Comparison of ENCODE assay signal across 1 cellular context in the genomic region with DNA sequence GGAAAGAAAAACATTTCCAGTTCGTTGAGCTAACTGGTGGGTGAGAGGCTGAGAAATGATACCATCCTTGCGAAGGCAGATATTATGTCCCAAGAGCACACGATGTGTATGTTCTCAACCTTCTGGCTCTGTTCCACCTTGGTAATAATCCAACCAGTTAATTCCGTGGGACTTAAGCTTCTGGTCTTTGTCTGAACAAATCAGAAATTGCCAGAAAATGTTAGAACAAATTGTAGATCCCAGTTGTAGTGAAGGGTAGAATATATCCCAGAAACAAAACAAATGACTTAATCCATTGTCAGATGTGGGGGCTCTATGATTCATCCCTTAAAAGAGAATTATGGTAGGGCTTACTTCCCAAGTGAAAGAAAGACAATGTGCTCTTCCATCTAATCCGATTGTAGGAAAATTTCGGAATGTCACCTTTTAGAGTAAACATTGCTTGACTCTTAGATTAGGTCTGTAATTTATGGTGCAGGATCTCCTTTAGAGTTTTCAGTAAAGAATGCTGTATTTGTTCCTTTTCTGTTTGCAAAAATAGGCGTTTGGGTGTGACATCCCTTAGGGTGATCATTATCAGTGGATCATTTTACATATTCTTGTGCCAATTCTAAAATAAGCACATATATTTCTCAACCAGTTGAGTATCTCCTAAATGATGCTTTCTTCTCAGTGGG.
A peak's percentile ranks its signal among the peaks of the same experiment; 100 is the strongest.
TF ChIP-seq lines count a peak whose summit lies in the region.

No MANE protein-coding gene starts in this region.

TF ChIP-seq in GM12878, 131 proteins besides CTCF, POLR2A, EP300 and RAD21 (continued from another document):
- TF ChIP-seq, protein P1, sequence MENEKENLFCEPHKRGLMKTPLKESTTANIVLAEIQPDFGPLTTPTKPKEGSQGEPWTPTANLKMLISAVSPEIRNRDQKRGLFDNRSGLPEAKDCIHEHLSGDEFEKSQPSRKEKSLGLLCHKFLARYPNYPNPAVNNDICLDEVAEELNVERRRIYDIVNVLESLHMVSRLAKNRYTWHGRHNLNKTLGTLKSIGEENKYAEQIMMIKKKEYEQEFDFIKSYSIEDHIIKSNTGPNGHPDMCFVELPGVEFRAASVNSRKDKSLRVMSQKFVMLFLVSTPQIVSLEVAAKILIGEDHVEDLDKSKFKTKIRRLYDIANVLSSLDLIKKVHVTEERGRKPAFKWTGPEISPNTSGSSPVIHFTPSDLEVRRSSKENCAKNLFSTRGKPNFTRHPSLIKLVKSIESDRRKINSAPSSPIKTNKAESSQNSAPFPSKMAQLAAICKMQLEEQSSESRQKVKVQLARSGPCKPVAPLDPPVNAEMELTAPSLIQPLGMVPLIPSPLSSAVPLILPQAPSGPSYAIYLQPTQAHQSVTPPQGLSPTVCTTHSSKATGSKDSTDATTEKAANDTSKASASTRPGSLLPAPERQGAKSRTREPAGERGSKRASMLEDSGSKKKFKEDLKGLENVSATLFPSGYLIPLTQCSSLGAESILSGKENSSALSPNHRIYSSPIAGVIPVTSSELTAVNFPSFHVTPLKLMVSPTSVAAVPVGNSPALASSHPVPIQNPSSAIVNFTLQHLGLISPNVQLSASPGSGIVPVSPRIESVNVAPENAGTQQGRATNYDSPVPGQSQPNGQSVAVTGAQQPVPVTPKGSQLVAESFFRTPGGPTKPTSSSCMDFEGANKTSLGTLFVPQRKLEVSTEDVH (IDR thresholded peaks at IDR 0.05; ENCODE audit: low read depth, partially characterized antibody): no peak
- TF ChIP-seq ETV6 (conservative IDR thresholded peaks at IDR 0.05 in 1 of 2, IDR thresholded peaks at IDR 0.05 in 1 of 2; ENCODE audit: borderline replicate concordance in 1 of 2, low read depth in 1 of 2) (0 out of 4 replicates have a peak, but pooled peaks of 1 of the 2 experiments have one; percentile 53), MYB (IDR thresholded peaks at IDR 0.05; ENCODE audit: borderline replicate concordance, low read depth, low read length) (no peak), KDM1A (IDR thresholded peaks at IDR 0.05; ENCODE audit: borderline replicate concordance) (no peak), ZNF217 (IDR thresholded peaks at IDR 0.05) (no peak), SUPT20H (IDR thresholded peaks at IDR 0.05; ENCODE audit: borderline replicate concordance, control insufficient read depth, low read depth, low read length) (no peak), MTA3 (IDR thresholded peaks at IDR 0.05; ENCODE audit: borderline replicate concordance, low read length) (no peak), ZZZ3 (IDR thresholded peaks at IDR 0.05; ENCODE audit: control insufficient read depth, insufficient read length, low read depth) (no peak), NR2C1 (IDR thresholded peaks at IDR 0.05) (no peak), BACH1 (IDR thresholded peaks at IDR 0.05; ENCODE audit: borderline replicate concordance) (no peak)
- TF ChIP-seq, protein P2, sequence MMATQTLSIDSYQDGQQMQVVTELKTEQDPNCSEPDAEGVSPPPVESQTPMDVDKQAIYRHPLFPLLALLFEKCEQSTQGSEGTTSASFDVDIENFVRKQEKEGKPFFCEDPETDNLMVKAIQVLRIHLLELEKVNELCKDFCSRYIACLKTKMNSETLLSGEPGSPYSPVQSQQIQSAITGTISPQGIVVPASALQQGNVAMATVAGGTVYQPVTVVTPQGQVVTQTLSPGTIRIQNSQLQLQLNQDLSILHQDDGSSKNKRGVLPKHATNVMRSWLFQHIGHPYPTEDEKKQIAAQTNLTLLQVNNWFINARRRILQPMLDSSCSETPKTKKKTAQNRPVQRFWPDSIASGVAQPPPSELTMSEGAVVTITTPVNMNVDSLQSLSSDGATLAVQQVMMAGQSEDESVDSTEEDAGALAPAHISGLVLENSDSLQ (IDR thresholded peaks at IDR 0.05): peak; percentile 5; the same call in 1 of the 2 replicates
- TF ChIP-seq, protein P3, sequence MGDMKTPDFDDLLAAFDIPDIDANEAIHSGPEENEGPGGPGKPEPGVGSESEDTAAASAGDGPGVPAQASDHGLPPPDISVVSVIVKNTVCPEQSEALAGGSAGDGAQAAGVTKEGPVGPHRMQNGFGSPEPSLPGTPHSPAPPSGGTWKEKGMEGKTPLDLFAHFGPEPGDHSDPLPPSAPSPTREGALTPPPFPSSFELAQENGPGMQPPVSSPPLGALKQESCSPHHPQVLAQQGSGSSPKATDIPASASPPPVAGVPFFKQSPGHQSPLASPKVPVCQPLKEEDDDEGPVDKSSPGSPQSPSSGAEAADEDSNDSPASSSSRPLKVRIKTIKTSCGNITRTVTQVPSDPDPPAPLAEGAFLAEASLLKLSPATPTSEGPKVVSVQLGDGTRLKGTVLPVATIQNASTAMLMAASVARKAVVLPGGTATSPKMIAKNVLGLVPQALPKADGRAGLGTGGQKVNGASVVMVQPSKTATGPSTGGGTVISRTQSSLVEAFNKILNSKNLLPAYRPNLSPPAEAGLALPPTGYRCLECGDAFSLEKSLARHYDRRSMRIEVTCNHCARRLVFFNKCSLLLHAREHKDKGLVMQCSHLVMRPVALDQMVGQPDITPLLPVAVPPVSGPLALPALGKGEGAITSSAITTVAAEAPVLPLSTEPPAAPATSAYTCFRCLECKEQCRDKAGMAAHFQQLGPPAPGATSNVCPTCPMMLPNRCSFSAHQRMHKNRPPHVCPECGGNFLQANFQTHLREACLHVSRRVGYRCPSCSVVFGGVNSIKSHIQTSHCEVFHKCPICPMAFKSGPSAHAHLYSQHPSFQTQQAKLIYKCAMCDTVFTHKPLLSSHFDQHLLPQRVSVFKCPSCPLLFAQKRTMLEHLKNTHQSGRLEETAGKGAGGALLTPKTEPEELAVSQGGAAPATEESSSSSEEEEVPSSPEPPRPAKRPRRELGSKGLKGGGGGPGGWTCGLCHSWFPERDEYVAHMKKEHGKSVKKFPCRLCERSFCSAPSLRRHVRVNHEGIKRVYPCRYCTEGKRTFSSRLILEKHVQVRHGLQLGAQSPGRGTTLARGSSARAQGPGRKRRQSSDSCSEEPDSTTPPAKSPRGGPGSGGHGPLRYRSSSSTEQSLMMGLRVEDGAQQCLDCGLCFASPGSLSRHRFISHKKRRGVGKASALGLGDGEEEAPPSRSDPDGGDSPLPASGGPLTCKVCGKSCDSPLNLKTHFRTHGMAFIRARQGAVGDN (IDR thresholded peaks at IDR 0.05): no peak
